11 cellular contexts compared by ENCODE assay signal in the genomic region with DNA sequence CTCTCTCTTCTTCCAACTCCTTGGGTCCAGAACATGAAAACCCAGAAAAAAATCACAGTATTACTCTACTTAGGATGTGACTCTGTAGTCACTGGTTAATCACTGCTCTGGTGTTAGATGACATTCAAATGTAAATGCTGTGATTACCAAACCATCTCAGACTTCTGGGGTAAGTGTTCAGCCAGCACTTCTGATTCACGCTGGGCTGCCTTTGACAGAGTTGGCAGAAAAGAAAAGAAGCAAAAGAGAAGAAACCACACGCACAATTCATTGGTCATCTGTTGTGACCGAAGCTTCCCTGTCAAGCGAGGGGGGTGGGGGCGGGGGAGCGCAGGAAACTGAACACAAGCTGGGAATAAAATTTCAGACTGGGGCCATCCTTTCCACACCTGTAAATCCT.
A peak's percentile ranks its signal among the peaks of the same experiment; 100 is the strongest.
DNase-seq lines count a peak whose midpoint lies in the region; ATAC-seq and TF ChIP-seq lines count a peak whose summit lies in the region.
"Had no signal": no experiment of that assay in that cellular context is flagged by ENCODE, and none has a peak within 500 bp of the region (broad histone marks: within the 10 kb centered on the region; RNA-seq: fewer than 3 reads in every experiment).

No MANE protein-coding gene starts in this region.

- no peaks in the 10 kb centered on the region for H3K27me3 Mint-ChIP-seq in mesothelial cell of epicardium (ENCODE audit: low read depth)

- DNase-seq in cardiac muscle cell (ENCODE audit: low read depth in 1 of 2, low spot score in 1 of 2) (peak; percentile 7 to 90), Right ventricle myocardium inferior (ENCODE audit: missing footprints) (no peak), dorsolateral prefrontal cortex (peak in 1 of 10 donors; percentile 36), mesothelial cell of epicardium (ENCODE audit: low spot score in 2 of 2, unreplicated experiment in 2 of 2) (no peak), transverse colon (no peak), NCI-H1930 (lab: John Stamatoyannopoulos, UW) (no peak)
- DNase-seq: activated CD4-positive, alpha-beta T cell treated with anti-CD3 and anti-CD28 coated beads for 4 hours; heart right ventricle; NCI-H2081 had no signal

- H3K36me3 ChIP-seq in cardiac muscle cell, result no peaks in the 10 kb centered on the region
- H3K36me3 ChIP-seq in transverse colon, result no peaks in the 10 kb centered on the region
- H3K36me3 ChIP-seq: heart right ventricle had no signal

- H3K9me3 Mint-ChIP-seq in mesothelial cell of epicardium, result no peaks in the 10 kb centered on the region

- H3K4me3 Mint-ChIP-seq in mesothelial cell of epicardium, result no peak overlapping the region

- no peak for TF ChIP-seq EP300 in transverse colon (IDR thresholded peaks at IDR 0.05; ENCODE audit: low read depth)

- WGBS in transverse colon (ENCODE audit: low coverage in 1 of 2), 2 donors, result 79% methylated on average over 6 of the region's 6 CpGs; no CpG with 5 or more reads in 1 of the 2 donors

- H3K9me3 ChIP-seq in cardiac muscle cell (ENCODE audit: low read depth), result no peaks in the 10 kb centered on the region
- H3K9me3 ChIP-seq in transverse colon, result no peaks in the 10 kb centered on the region
- H3K9me3 ChIP-seq: heart right ventricle had no signal

- no peak overlapping the region for H3K4me3 ChIP-seq in cardiac muscle cell
- peak overlapping the region in 1 of 59 donors; percentile 11 for H3K4me3 ChIP-seq in dorsolateral prefrontal cortex
- no peak overlapping the region for H3K4me3 ChIP-seq in transverse colon
- H3K4me3 ChIP-seq: heart right ventricle had no signal

- H3K4me1 ChIP-seq in cardiac muscle cell (ENCODE audit: low read depth) (peaks cover 58% of the 10 kb centered on the region), transverse colon (peaks cover 9 to 44% (median 23%) of the 10 kb centered on the region in 4 donors)

- no peaks in the 10 kb centered on the region for H3K36me3 Mint-ChIP-seq in mesothelial cell of epicardium

- no peaks in the 10 kb centered on the region for H3K27me3 ChIP-seq in cardiac muscle cell
- no peaks in the 10 kb centered on the region for H3K27me3 ChIP-seq in dorsolateral prefrontal cortex
- no peaks in the 10 kb centered on the region for H3K27me3 ChIP-seq in transverse colon

- TF ChIP-seq POLR2A in transverse colon (IDR thresholded peaks at IDR 0.05), result no peak

- in situ Hi-C loops in transverse colon (cut with MboI; ENCODE audit: low pct_ligation_motif_present in 1 of 4, low pct_unique_long_range_greater_than_20kb in 1 of 4, low sequenced_read_pairs in 3 of 4), result no loop called here

- peak overlapping the region; percentile 81 for H3K27ac Mint-ChIP-seq in mesothelial cell of epicardium

- ATAC-seq in Right ventricle myocardium inferior (no peak), GM18502 (IDR thresholded peaks at IDR 0.05; ENCODE audit: poor library complexity, unreplicated experiment) (no peak), GM18498 (IDR thresholded peaks at IDR 0.05; ENCODE audit: unreplicated experiment) (no peak)

- H3K27ac ChIP-seq in cardiac muscle cell (peak overlapping the region; percentile 70), dorsolateral prefrontal cortex (peak overlapping the region in 41 of 59 donors; percentile 1 to 81 (median 40)), transverse colon (peak overlapping the region in 3 of 4 donors; percentile 12 to 38 (median 34))

- intact Hi-C loops in Right ventricle myocardium inferior (cut with DNase I), result no loop called here
- intact Hi-C loops in dorsolateral prefrontal cortex (cut with DNase I), result no loop called here
- intact Hi-C loops in transverse colon (cut with DNase I; ENCODE audit: low total_unique reads), result no loop called here

- no peak for TF ChIP-seq CTCF in cardiac muscle cell (IDR thresholded peaks at IDR 0.05; ENCODE audit: low read depth, low read length)
- TF ChIP-seq CTCF in dorsolateral prefrontal cortex (IDR thresholded peaks at IDR 0.05 in 54 of 56, conservative IDR thresholded peaks at IDR 0.05 in 2 of 56; ENCODE audit: low read depth in 1 of 56, partially characterized antibody in 56 of 56), result no peak
- TF ChIP-seq CTCF in mesothelial cell of epicardium (IDR thresholded peaks at IDR 0.05; ENCODE audit: unreplicated experiment), result no peak
- TF ChIP-seq CTCF in transverse colon (IDR thresholded peaks at IDR 0.05), result no peak

- H3K4me1 Mint-ChIP-seq in mesothelial cell of epicardium, result peaks cover 55% of the 10 kb centered on the region

Comparison
In these comparisons a context has a peak if more than half of its experiments do, and no peak if none do; other contexts are left out.
1. DNase-seq: peak in cardiac muscle cell (2 of 2); none in Right ventricle myocardium inferior (single experiment), mesothelial cell of epicardium (0 of 2), transverse colon (single experiment) and NCI-H1930 (0 of 2).
2. Peak in every context shown above with its lines, with median percentiles within 50 percentile points of each other: H3K27ac ChIP-seq.